9 cellular contexts compared by ENCODE assay signal in genomic region chr19:37079238-37079637, GRCh38. TPM values are rescaled to one million over a fixed set of nuclear protein-coding genes. Genes with fewer than 3 reads are reported as not detected.
DNase-seq lines count a peak whose midpoint lies in the region; ATAC-seq and TF ChIP-seq lines count a peak whose summit lies in the region.
"Had no signal": no experiment of that assay in that cellular context is flagged by ENCODE, and none has a peak within 500 bp of the region (broad histone marks: within the 10 kb centered on the region; RNA-seq: fewer than 3 reads in every experiment).

No MANE protein-coding gene starts in this region.

- DNase-seq in right atrium auricular region (ENCODE audit: low spot score) (no peak), left cardiac atrium (no peak), adipocyte (ENCODE audit: low read depth) (no peak), lower lobe of right lung (no peak), vagina (ENCODE audit: extremely low spot score in 2 of 2) (no peak), DMS53 (lab: John Stamatoyannopoulos, UW) (no peak), UCSD-AML1 (lab: John Stamatoyannopoulos, UW; ENCODE audit: unreplicated experiment) (no peak)
- no peak for DNase-seq in stimulated activated naive CD4-positive, alpha-beta T cell treated with Interleukin-2 at 50 U/mL for 16 hours (lab: John Stamatoyannopoulos, UW)

- H3K27me3 ChIP-seq in right atrium auricular region = no peaks in the 10 kb centered on the region
- H3K27me3 ChIP-seq in adipocyte (replicated peaks; ENCODE audit: control insufficient read depth, insufficient read depth, low read length) = no peaks in the 10 kb centered on the region
- H3K27me3 ChIP-seq in lower lobe of right lung (ENCODE audit: low read depth) = no peaks in the 10 kb centered on the region
- H3K27me3 ChIP-seq in vagina = no peaks in the 10 kb centered on the region

- H3K36me3 ChIP-seq in right atrium auricular region = peaks cover 13% of the 10 kb centered on the region
- peaks cover 5% of the 10 kb centered on the region for H3K36me3 ChIP-seq in adipocyte (ENCODE audit: control insufficient read depth, insufficient read depth, low read length, severe bottlenecking)
- no peaks in the 10 kb centered on the region for H3K36me3 ChIP-seq in lower lobe of right lung
- peaks cover 0 to 17% of the 10 kb centered on the region in 2 donors for H3K36me3 ChIP-seq in vagina

- H3K4me3 ChIP-seq in right atrium auricular region (peak overlapping the region; percentile 79 to 90), adipocyte (ENCODE audit: low read length) (peak overlapping the region; percentile 95), lower lobe of right lung (peak overlapping the region; percentile 90), vagina (peak overlapping the region; percentile 70 to 89)

- intact Hi-C loops in left cardiac atrium (cut with DNase I) = no loop called here
- intact Hi-C loops in lower lobe of right lung (cut with DNase I) = no loop called here
- intact Hi-C loops in vagina (cut with DNase I) = no loop called here

- H3K9me3 ChIP-seq in right atrium auricular region (peaks cover 5 to 25% of the 10 kb centered on the region in 2 donors), adipocyte (ENCODE audit: control insufficient read depth, low read length) (peaks cover 26% of the 10 kb centered on the region), lower lobe of right lung (peaks cover 23% of the 10 kb centered on the region), vagina (peaks cover 11% of the 10 kb centered on the region)

- ATAC-seq in left cardiac atrium = no peak
- no peak for ATAC-seq in lower lobe of right lung

- no peak for TF ChIP-seq CTCF in right atrium auricular region (IDR thresholded peaks at IDR 0.05)
- TF ChIP-seq CTCF in lower lobe of right lung (IDR thresholded peaks at IDR 0.05) = no peak
- TF ChIP-seq CTCF in vagina (IDR thresholded peaks at IDR 0.05) = no peak

- H3K27ac ChIP-seq in right atrium auricular region = no peak overlapping the region
- no peak overlapping the region for H3K27ac ChIP-seq in lower lobe of right lung
- no peak overlapping the region for H3K27ac ChIP-seq in vagina
- H3K27ac ChIP-seq: epithelial cell of prostate had no signal

- peak overlapping the region; percentile 97 for H3K9ac ChIP-seq in adipocyte (ENCODE audit: low read length)

- H3K4me1 ChIP-seq in right atrium auricular region (peaks cover 0 to 22% of the 10 kb centered on the region in 2 donors), adipocyte (ENCODE audit: control insufficient read depth, insufficient read depth, low read length) (peaks cover 14% of the 10 kb centered on the region), lower lobe of right lung (peaks cover 12% of the 10 kb centered on the region), vagina (peaks cover 17% of the 10 kb centered on the region)

- no peak for TF ChIP-seq POLR2A in vagina (IDR thresholded peaks at IDR 0.05)

RNA-seq across cellular contexts. Expression of gene ZNF420, which starts 1.0 kb away (rescaled TPM):
- 1 to 10 TPM; 5.6 to 8.6 TPM for total RNA-seq in right atrium auricular region
- total RNA-seq in left cardiac atrium = 1 to 10 TPM; 7.5 to 8.5 TPM
- total RNA-seq in lower lobe of right lung = 9.1 TPM
- total RNA-seq in vagina = 9.6 TPM
